ENCODE assay signal across 10 cellular contexts in the genomic region with DNA sequence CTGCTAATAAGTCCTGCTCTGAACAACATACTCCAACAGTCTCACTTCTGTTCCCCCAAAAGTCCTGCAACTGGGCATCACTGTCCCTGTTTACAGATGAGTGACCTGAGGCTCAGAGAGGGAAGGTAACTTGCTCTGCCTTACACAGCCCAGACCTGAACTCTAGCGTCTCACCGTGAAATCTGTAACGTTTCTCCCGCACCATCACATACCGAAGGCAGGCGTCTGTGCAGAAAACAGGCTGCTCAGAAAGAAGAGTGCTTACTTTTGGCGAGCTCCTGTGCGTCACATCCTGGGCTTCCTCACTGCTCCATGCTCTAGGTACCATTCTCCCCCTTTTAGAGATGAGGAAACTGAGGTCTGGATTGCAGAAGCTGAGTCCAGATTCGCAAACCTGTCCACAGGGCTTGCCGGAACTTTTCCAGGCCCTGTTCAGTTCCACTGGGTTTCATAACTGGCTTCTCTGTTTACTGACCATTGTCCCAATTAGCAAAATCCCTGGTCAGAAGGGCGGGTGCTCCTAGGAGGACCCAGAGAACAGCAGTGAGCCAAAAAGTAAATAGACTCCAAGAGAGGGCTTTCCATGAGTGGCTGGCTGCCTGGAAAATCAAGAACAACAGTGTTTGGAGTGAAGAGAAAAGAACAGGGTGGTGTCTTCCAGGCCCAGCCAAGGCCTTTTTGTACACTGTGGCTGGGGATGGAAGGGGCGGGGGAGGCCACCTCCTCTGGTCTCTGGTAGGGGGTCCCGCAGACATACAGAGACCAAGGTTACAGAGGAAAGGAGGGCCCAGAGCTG. TPM values are rescaled to one million over a fixed set of nuclear protein-coding genes. Genes with fewer than 3 reads are reported as not detected.
DNase-seq lines count a peak whose midpoint lies in the region; ATAC-seq, FAIRE-seq and TF ChIP-seq lines count a peak whose summit lies in the region.
"Had no signal": no experiment of that assay in that cellular context is flagged by ENCODE, and none has a peak within 500 bp of the region (broad histone marks: within the 10 kb centered on the region; RNA-seq: fewer than 3 reads in every experiment).

No MANE protein-coding gene starts in this region.

- in situ Hi-C loops in GM13977 (cut with MboI; ENCODE audit: low pct_unique_long_range_greater_than_20kb, low sequenced_read_pairs, unreplicated experiment) = no loop called here

- no peak for FAIRE-seq in urothelium cell line (lab: Jason Lieb, UNC)

- peaks cover 1 to 2% of the 10 kb centered on the region in 2 donors for H3K27me3 Mint-ChIP-seq in stimulated activated naive B cell treated with anti-CD40 and anti-IgM and Interleukin-4, amounts not matched to agents 10 μg/mL and 1 μg/mL and 100 μg/mL, for 72 hours

- H3K9me3 Mint-ChIP-seq in stimulated activated naive B cell treated with anti-CD40 and anti-IgM and Interleukin-4, amounts not matched to agents 10 μg/mL and 1 μg/mL and 100 μg/mL, for 72 hours = no peaks in the 10 kb centered on the region
- H3K9me3 Mint-ChIP-seq: activated naive CD8-positive, alpha-beta T cell treated with anti-CD3 and anti-CD28 coated beads for 36 hours; GM23338 had no signal

- H3K36me3 Mint-ChIP-seq in stimulated activated naive B cell treated with anti-CD40 and anti-IgM and Interleukin-4, amounts not matched to agents 10 μg/mL and 1 μg/mL and 100 μg/mL, for 72 hours = peaks cover 0 to 16% of the 10 kb centered on the region in 2 donors
- H3K36me3 Mint-ChIP-seq: activated naive CD8-positive, alpha-beta T cell treated with anti-CD3 and anti-CD28 coated beads for 36 hours had no signal

- H3K27me3 ChIP-seq in muscle layer of colon (ENCODE audit: control insufficient read depth in 1 of 2, insufficient read depth in 2 of 2, low read length in 2 of 2) (no peaks in the 10 kb centered on the region), suprapubic skin (no peaks in the 10 kb centered on the region)

- H3K27ac ChIP-seq in angular gyrus (ENCODE audit: low read depth, low read length) (peak overlapping the region; percentile 93), muscle layer of colon (ENCODE audit: low read depth, low read length) (peak overlapping the region; percentile 95), suprapubic skin (peak overlapping the region; percentile 81)

- no peak for TF ChIP-seq POLR2A in suprapubic skin (IDR thresholded peaks at IDR 0.05)

- TF ChIP-seq CTCF in suprapubic skin (IDR thresholded peaks at IDR 0.05) = no peak
- no peak for TF ChIP-seq CTCF in GM13977 (IDR thresholded peaks at IDR 0.05; ENCODE audit: extremely low read depth, insufficient read depth, missing control alignments)

- no peaks in the 10 kb centered on the region for H3K9me3 ChIP-seq in muscle layer of colon (ENCODE audit: low read length)
- no peaks in the 10 kb centered on the region for H3K9me3 ChIP-seq in suprapubic skin

- no peak for TF ChIP-seq EP300 in suprapubic skin (IDR thresholded peaks at IDR 0.05)

- H3K4me3 ChIP-seq in muscle layer of colon (ENCODE audit: low read depth in 1 of 2, low read length in 2 of 2) (peak overlapping the region in 1 of 2 donors; percentile 4), suprapubic skin (no peak overlapping the region)
- H3K4me3 ChIP-seq: GM23338 had no signal

- peaks cover 8 to 21% of the 10 kb centered on the region in 2 donors for H3K4me1 Mint-ChIP-seq in stimulated activated naive B cell treated with anti-CD40 and anti-IgM and Interleukin-4, amounts not matched to agents 10 μg/mL and 1 μg/mL and 100 μg/mL, for 72 hours

- H3K4me1 ChIP-seq in muscle layer of colon (ENCODE audit: insufficient read depth, low read length) (peaks cover 81% of the 10 kb centered on the region), suprapubic skin (peaks cover 88% of the 10 kb centered on the region)

- intact Hi-C loops in Right ventricle myocardium inferior (cut with DNase I) = no loop called here

- 73% methylated on average over 13 of the region's 13 CpGs for WGBS in suprapubic skin

- H3K36me3 ChIP-seq in muscle layer of colon (ENCODE audit: insufficient read depth, low read length) (peaks cover 17% of the 10 kb centered on the region), suprapubic skin (no peaks in the 10 kb centered on the region)

- DNase-seq in Right ventricle myocardium inferior (ENCODE audit: missing footprints) = peak; percentile 75
- DNase-seq in suprapubic skin (ENCODE audit: low spot score in 2 of 2) = peak; percentile 80 to 81
- DNase-seq in urothelium cell line (ENCODE audit: low spot score) = no peak
- DNase-seq in cerebellar nuclear complex (lab: John Stamatoyannopoulos, UW) = no peak
- DNase-seq in stimulated activated naive B cell treated with anti-CD40 and anti-IgM and Interleukin-4, amounts not matched to agents 10 μg/mL and 1 μg/mL and 100 μg/mL, for 72 hours = no peak
- DNase-seq in GM13977 (ENCODE audit: low spot score) = no peak
- DNase-seq: activated naive CD8-positive, alpha-beta T cell treated with anti-CD3 and anti-CD28 coated beads for 36 hours had no signal

- H3K4me3 Mint-ChIP-seq in stimulated activated naive B cell treated with anti-CD40 and anti-IgM and Interleukin-4, amounts not matched to agents 10 μg/mL and 1 μg/mL and 100 μg/mL, for 72 hours = no peak overlapping the region
- H3K4me3 Mint-ChIP-seq: activated naive CD8-positive, alpha-beta T cell treated with anti-CD3 and anti-CD28 coated beads for 36 hours; GM23338 had no signal

- H3K9ac ChIP-seq in muscle layer of colon (ENCODE audit: low read length) = peak overlapping the region; percentile 29

- peak; percentile 69 for ATAC-seq in Right ventricle myocardium inferior
- no peak for ATAC-seq in stimulated activated naive B cell treated with anti-CD40 and anti-IgM and Interleukin-4, amounts not matched to agents 10 μg/mL and 1 μg/mL and 100 μg/mL, for 72 hours (replicated peaks)
- ATAC-seq: GM23338 had no signal

- H3K27ac Mint-ChIP-seq in stimulated activated naive B cell treated with anti-CD40 and anti-IgM and Interleukin-4, amounts not matched to agents 10 μg/mL and 1 μg/mL and 100 μg/mL, for 72 hours = no peak overlapping the region
- H3K27ac Mint-ChIP-seq: activated naive CD8-positive, alpha-beta T cell treated with anti-CD3 and anti-CD28 coated beads for 36 hours; GM23338 had no signal

RNA-seq across cellular contexts. Expression of a gene that starts 27.1 kb away (rescaled TPM):
- 966 TPM for total RNA-seq in Right ventricle myocardium inferior
- total RNA-seq in suprapubic skin = 100 to 1,000 TPM; 681 to 944 (median 771) TPM

Comparison
In these comparisons a context has a peak if more than half of its experiments do, and no peak if none do; other contexts are left out.
1. DNase-seq: peak in Right ventricle myocardium inferior (single experiment) and suprapubic skin (2 of 2); none in urothelium cell line (single experiment), cerebellar nuclear complex (0 of 2), stimulated activated naive B cell treated with anti-CD40 and anti-IgM and Interleukin-4, amounts not matched to agents 10 μg/mL and 1 μg/mL and 100 μg/mL, for 72 hours (single experiment) and GM13977 (single experiment).
2. Peak in every context shown above with its lines, with median percentiles within 50 percentile points of each other: H3K27ac ChIP-seq.